In the genomic region with DNA sequence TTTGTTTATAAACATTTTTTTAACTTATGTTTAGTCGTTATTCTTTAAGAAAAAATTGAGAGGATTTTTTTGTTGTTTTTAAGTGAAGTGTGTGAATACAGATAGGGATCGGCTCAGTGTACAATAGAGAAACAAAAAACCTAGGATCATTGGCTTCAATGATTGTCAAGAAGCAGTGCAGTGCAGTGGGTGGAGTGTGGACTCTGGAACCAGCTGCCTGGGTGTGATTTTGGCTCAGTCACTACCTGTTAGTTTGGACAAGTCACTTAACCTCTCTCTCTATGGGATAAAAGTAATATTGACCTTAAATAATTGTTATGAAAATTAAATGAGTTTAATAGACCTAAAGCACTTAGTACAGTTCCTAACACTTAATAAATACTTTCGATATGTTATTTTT, we compare ENCODE assay signal across 1 cellular context.
TF ChIP-seq lines count a peak whose summit lies in the region.

No MANE protein-coding gene starts in this region.

TF ChIP-seq in IMR-90, 13 proteins besides CTCF, POLR2A, EP300 and RAD21:
- TF ChIP-seq NFE2L2 (IDR thresholded peaks at IDR 0.05; ENCODE audit: low read depth, low read length) (no peak), USF2 (IDR thresholded peaks at IDR 0.05; ENCODE audit: low read depth, low read length) (no peak), BHLHE40 (IDR thresholded peaks at IDR 0.05; ENCODE audit: low read depth, low read length) (no peak), MXI1 (IDR thresholded peaks at IDR 0.05; ENCODE audit: borderline replicate concordance, low read depth, low read length) (no peak), CHD1 (IDR thresholded peaks at IDR 0.05; ENCODE audit: low read depth, low read length) (no peak), CEBPB (IDR thresholded peaks at IDR 0.05; ENCODE audit: low read depth, low read length) (no peak), FOS (IDR thresholded peaks at IDR 0.05; ENCODE audit: low read depth, low read length) (no peak), MAFK (IDR thresholded peaks at IDR 0.05; ENCODE audit: low read depth, low read length) (no peak), MAZ (IDR thresholded peaks at IDR 0.05; ENCODE audit: borderline replicate concordance, low read depth, low read length) (no peak), RFX5 (IDR thresholded peaks at IDR 0.05; ENCODE audit: low read depth, low read length) (no peak), RCOR1 (IDR thresholded peaks at IDR 0.05; ENCODE audit: insufficient replicate concordance, low read length) (no peak), SMC3 (IDR thresholded peaks at IDR 0.05; ENCODE audit: low read depth, low read length) (no peak)
- TF ChIP-seq, protein P1, sequence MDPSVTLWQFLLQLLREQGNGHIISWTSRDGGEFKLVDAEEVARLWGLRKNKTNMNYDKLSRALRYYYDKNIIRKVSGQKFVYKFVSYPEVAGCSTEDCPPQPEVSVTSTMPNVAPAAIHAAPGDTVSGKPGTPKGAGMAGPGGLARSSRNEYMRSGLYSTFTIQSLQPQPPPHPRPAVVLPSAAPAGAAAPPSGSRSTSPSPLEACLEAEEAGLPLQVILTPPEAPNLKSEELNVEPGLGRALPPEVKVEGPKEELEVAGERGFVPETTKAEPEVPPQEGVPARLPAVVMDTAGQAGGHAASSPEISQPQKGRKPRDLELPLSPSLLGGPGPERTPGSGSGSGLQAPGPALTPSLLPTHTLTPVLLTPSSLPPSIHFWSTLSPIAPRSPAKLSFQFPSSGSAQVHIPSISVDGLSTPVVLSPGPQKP (IDR thresholded peaks at IDR 0.05; ENCODE audit: borderline replicate concordance, low read depth, low read length): no peak
